1 cellular context compared by ENCODE assay signal in genomic region chr6:31952890-31953289, GRCh38.
A peak's percentile ranks its signal among the peaks of the same experiment; 100 is the strongest.
TF ChIP-seq lines count a peak whose summit lies in the region.

No MANE protein-coding gene starts in this region.

TF ChIP-seq in HepG2, 621 proteins besides CTCF, POLR2A, EP300 and RAD21:
- TF ChIP-seq ZNF33B (CRISPR knock-in tag; IDR thresholded peaks at IDR 0.05) (no peak), ZMYM3 (CRISPR knock-in tag; IDR thresholded peaks at IDR 0.05) (no peak), TMF1 (CRISPR knock-in tag; IDR thresholded peaks at IDR 0.05; ENCODE audit: low read depth) (no peak), ZFY (CRISPR knock-in tag; IDR thresholded peaks at IDR 0.05) (no peak), ZNF556 (CRISPR knock-in tag; IDR thresholded peaks at IDR 0.05; ENCODE audit: borderline replicate concordance) (no peak), ZC3H13 (CRISPR knock-in tag; IDR thresholded peaks at IDR 0.05) (peak; percentile 72; the same call in 1 of the 2 replicates), ZHX2 (IDR thresholded peaks at IDR 0.05; ENCODE audit: low read depth) (no peak), ZHX2 (CRISPR knock-in tag; IDR thresholded peaks at IDR 0.05; ENCODE audit: borderline replicate concordance) (no peak), RBFOX2 (IDR thresholded peaks at IDR 0.05; ENCODE audit: low read depth, low read length) (0 out of 2 replicates have a peak, but pooled peaks have one; percentile 11), FOXK2 (IDR thresholded peaks at IDR 0.05) (no peak), RBM22 (optimal IDR thresholded peaks at IDR 0.05; ENCODE audit: low read length) (peak; percentile 80), ZNF343 (CRISPR knock-in tag; IDR thresholded peaks at IDR 0.05) (no peak), NR3C1 (CRISPR knock-in tag; IDR thresholded peaks at IDR 0.05) (no peak), JUNB (CRISPR knock-in tag; IDR thresholded peaks at IDR 0.05; ENCODE audit: borderline replicate concordance) (0 out of 2 replicates have a peak, but pooled peaks have one; percentile 59), REL (CRISPR knock-in tag; conservative IDR thresholded peaks at IDR 0.05) (no peak), ZBTB40 (IDR thresholded peaks at IDR 0.05) (0 out of 2 replicates have a peak, but pooled peaks have one; percentile 5), ZBTB40 (CRISPR knock-in tag; IDR thresholded peaks at IDR 0.05) (no peak), FIP1L1 (IDR thresholded peaks at IDR 0.05; ENCODE audit: borderline replicate concordance, insufficient read depth, low read depth, low read length) (no peak), ZNF451 (CRISPR knock-in tag; IDR thresholded peaks at IDR 0.05) (no peak), NFIB (CRISPR knock-in tag; IDR thresholded peaks at IDR 0.05; ENCODE audit: borderline replicate concordance) (peak; percentile 52; the same call in 1 of the 2 replicates), TOPORS (CRISPR knock-in tag; IDR thresholded peaks at IDR 0.05) (no peak), ZFX (CRISPR knock-in tag; IDR thresholded peaks at IDR 0.05; ENCODE audit: low read depth) (no peak), MED13 (CRISPR knock-in tag; IDR thresholded peaks at IDR 0.05) (no peak), ZNF318 (CRISPR knock-in tag; IDR thresholded peaks at IDR 0.05) (no peak), HNF1A (IDR thresholded peaks at IDR 0.05; ENCODE audit: low read depth) (no peak), HNF1A (CRISPR knock-in tag; IDR thresholded peaks at IDR 0.05; ENCODE audit: borderline replicate concordance) (no peak), KDM6A (CRISPR knock-in tag; IDR thresholded peaks at IDR 0.05; ENCODE audit: low read depth) (no peak), POLR2AphosphoS5 (IDR thresholded peaks at IDR 0.05; ENCODE audit: low read depth, low read length) (peak; percentile 16; the same call in 1 of the 2 replicates)
